ENCODE assay signal across 23 cellular contexts in the genomic region with DNA sequence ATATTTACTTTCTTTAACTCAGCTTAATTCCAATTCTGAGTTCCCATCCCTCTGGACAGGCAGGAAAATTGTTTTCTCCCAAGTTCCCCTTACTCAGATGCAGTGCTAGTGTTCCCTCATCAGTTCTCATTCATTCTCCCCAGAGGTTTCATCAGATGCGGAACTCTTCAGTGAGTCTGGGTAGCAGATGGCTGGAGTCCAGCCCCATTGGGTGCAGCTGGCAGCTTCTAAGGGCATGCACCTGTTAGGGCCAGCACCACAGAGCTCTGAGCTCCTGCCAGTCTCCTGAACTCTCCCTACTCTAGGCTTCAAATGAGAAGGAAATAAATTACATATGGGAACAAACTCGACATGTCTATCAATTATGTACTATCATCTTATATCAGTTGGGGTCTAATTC.
DNase-seq lines count a peak whose midpoint lies in the region; ATAC-seq, FAIRE-seq and TF ChIP-seq lines count a peak whose summit lies in the region.
"Had no signal": no experiment of that assay in that cellular context is flagged by ENCODE, and none has a peak within 500 bp of the region (broad histone marks: within the 10 kb centered on the region; RNA-seq: fewer than 3 reads in every experiment).

No MANE protein-coding gene starts in this region.

- H3K36me3 Mint-ChIP-seq in naive thymus-derived CD8-positive, alpha-beta T cell = peaks cover 21 to 50% (median 35%) of the 10 kb centered on the region in 3 donors

- no peaks in the 10 kb centered on the region for H3K9me3 ChIP-seq in pancreas
- H3K9me3 ChIP-seq: HAP-1 had no signal

- DNase-seq in SHP77 (lab: John Stamatoyannopoulos, UW) (peak; percentile 5 to 26), SHP77 treated with DMSO at 0.1 percent for 48 hours (lab: John Stamatoyannopoulos, UW) (no peak), NCI-H2171 treated with DMSO at 0.1 percent for 48 hours (lab: John Stamatoyannopoulos, UW) (peak; percentile 98), myocyte (ENCODE audit: low read depth) (peak; percentile 94), pancreas (no peak)
- no peak for DNase-seq in naive thymus-derived CD8-positive, alpha-beta T cell
- no peak for DNase-seq in stimulated activated CD4-positive, alpha-beta T cell treated with anti-CD3 and anti-CD28 coated beads, Interleukin-4, amount 100 ng/mL, for 1 hour
- DNase-seq: CD4-positive, CD25-positive, alpha-beta regulatory T cell; GOT3; HFFc6; IMR-90; KG1; NCI-H1092; NCI-H1436; NCI-H187 treated with DMSO at 0.1 percent for 48 hours; NCI-H2227 treated with DMSO at 0.1 percent for 48 hours; NCI-H748 treated with DMSO at 0.1 percent for 48 hours; SIG-M5 had no signal

- no peak overlapping the region for H3K4me3 Mint-ChIP-seq in naive thymus-derived CD8-positive, alpha-beta T cell
- H3K4me3 Mint-ChIP-seq: CD4-positive, CD25-positive, alpha-beta regulatory T cell; HFFc6 had no signal

- no peak for FAIRE-seq in pancreas (lab: Jason Lieb, UNC)
- FAIRE-seq: D721Med, G401.6 had no signal

- no peak overlapping the region for H3K27ac ChIP-seq in pancreas
- H3K27ac ChIP-seq: RWPE1, SK-N-MC had no signal

- H3K27me3 Mint-ChIP-seq in naive thymus-derived CD8-positive, alpha-beta T cell = peaks cover 0 to 3% (median 0%) of the 10 kb centered on the region in 5 donors

- intact Hi-C loops in pancreas (cut with DNase I) = no loop called here

- ATAC-seq in pancreas = no peak
- ATAC-seq in naive thymus-derived CD8-positive, alpha-beta T cell = no peak

- H3K9me3 Mint-ChIP-seq in naive thymus-derived CD8-positive, alpha-beta T cell = peaks cover 23 to 67% (median 43%) of the 10 kb centered on the region in 9 donors

- POLR2A ChIA-PET in naive thymus-derived CD8-positive, alpha-beta T cell (lab: Charles Lee) = no interaction called here

- WGBS in pancreas, 2 donors = 85 to 93% methylated on average over 2 of the region's 2 CpGs

- no peak for TF ChIP-seq CTCF in pancreas (IDR thresholded peaks at IDR 0.05)

- no peak overlapping the region for H3K4me3 ChIP-seq in pancreas
- H3K4me3 ChIP-seq: HAP-1, SK-N-MC had no signal

- H3K4me1 ChIP-seq in pancreas = no peaks in the 10 kb centered on the region
- H3K4me1 ChIP-seq: HAP-1 had no signal

- H3K27ac Mint-ChIP-seq in naive thymus-derived CD8-positive, alpha-beta T cell = no peak overlapping the region
- H3K27ac Mint-ChIP-seq: CD4-positive, CD25-positive, alpha-beta regulatory T cell; HFFc6 had no signal

- H3K36me3 ChIP-seq in pancreas = no peaks in the 10 kb centered on the region
- H3K36me3 ChIP-seq: HAP-1 had no signal

- H3K4me1 Mint-ChIP-seq in naive thymus-derived CD8-positive, alpha-beta T cell = no peaks in the 10 kb centered on the region
- H3K4me1 Mint-ChIP-seq: CD4-positive, CD25-positive, alpha-beta regulatory T cell had no signal

- H3K27me3 ChIP-seq in pancreas = no peaks in the 10 kb centered on the region

Comparison
In these comparisons a context has a peak if more than half of its experiments do, and no peak if none do; other contexts are left out.
1. DNase-seq: peak in SHP77 (2 of 2), NCI-H2171 treated with DMSO at 0.1 percent for 48 hours (single experiment) and myocyte (single experiment); none in SHP77 treated with DMSO at 0.1 percent for 48 hours (single experiment), pancreas (0 of 6), naive thymus-derived CD8-positive, alpha-beta T cell (0 of 10) and stimulated activated CD4-positive, alpha-beta T cell treated with anti-CD3 and anti-CD28 coated beads, Interleukin-4, amount 100 ng/mL, for 1 hour (single experiment).